Comparison of ENCODE assay signal across 9 cellular contexts in the genomic region with DNA sequence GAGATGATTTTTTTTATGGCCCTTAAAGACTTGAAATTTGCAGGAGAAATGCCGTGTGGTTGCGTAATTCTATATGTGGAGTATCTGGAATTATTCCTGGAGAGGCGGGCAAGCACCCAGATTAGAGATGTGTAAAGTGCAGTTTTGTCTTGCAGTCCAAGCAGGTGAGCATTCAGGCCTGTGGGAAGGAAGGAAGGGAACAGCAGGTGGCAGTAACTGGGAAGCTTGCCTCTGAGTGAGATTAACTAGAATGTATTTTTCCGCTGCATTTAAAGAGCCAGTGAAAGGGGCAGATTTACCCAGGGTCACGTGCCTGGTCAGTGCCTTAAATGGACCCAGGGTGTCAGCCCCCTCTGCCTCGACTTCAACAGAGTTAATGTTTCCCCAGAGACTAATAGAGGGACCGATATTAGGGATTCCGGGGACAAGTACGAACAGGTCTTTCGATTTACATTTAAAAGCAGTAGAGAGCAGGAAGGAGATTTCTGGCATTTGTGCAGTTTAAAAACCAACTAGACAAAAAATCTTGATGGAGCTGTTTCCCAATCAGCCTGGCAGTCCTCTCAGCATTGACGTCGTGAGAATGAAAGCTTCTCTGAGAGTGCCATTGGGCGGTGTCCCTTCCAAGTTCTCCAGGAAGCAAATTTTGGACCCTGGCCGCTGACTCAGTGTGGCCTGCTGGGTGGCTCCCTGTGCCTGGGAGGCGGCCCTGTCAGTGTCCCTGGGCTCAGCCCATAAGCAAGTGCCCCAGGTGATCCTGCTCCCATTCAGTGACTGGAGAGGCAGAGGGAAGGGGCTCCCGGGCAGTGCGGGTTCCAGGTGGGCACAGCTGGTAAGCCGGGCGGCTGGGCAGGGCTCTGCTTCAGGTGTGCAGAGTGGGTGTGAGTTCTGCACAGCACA. TPM values are rescaled to one million over a fixed set of nuclear protein-coding genes. Genes with fewer than 3 reads are reported as not detected.
DNase-seq lines count a peak whose midpoint lies in the region; ATAC-seq, FAIRE-seq and TF ChIP-seq lines count a peak whose summit lies in the region.
"Had no signal": no experiment of that assay in that cellular context is flagged by ENCODE, and none has a peak within 500 bp of the region (broad histone marks: within the 10 kb centered on the region; RNA-seq: fewer than 3 reads in every experiment).

No MANE protein-coding gene starts in this region.

- CTCF ChIA-PET in A673 (lab: Charles Lee), result interaction anchor here (0.7 kb wide), 1 partner anchor 105 kb away, joined by 7 read pairs; no protein-coding TSS in a partner anchor

- peaks cover 5% of the 10 kb centered on the region for H3K36me3 Mint-ChIP-seq in stimulated activated effector memory CD8-positive, alpha-beta T cell treated with anti-CD3 and anti-CD28 coated beads, Interleukin-12 subunit alpha, Interleukin-12 subunit beta, amount 100 ng/mL, for 72 hours

- H2AFZ ChIP-seq in keratinocyte (ENCODE audit: control insufficient read depth, low read length), result peak overlapping the region; percentile 50

- intact Hi-C loops in A673 (cut with micrococcal nuclease; ENCODE audit: unreplicated experiment), result loop anchor here (2.0 to 5.0 kb wide), 2 partner anchors 20 to 47 kb away; no protein-coding TSS in a partner anchor

- TF ChIP-seq CTCF in A673 (conservative IDR thresholded peaks at IDR 0.05; ENCODE audit: low read depth, low read length) (peak; percentile 40), brain microvascular endothelial cell (IDR thresholded peaks at IDR 0.05; ENCODE audit: low read depth, low read length, missing control alignments) (peak; percentile 58), keratinocyte (optimal IDR thresholded peaks at IDR 0.05 in 1 of 3, IDR thresholded peaks at IDR 0.05 in 1 of 3, conservative IDR thresholded peaks at IDR 0.05 in 1 of 3; ENCODE audit: extremely low read depth in 1 of 3, insufficient read depth in 2 of 3, low read length in 3 of 3) (peak; percentile 62 to 71 (median 66))

- H3K4me1 ChIP-seq in A673 (ENCODE audit: insufficient read depth, low read length, poor library complexity, severe bottlenecking), result peaks cover 55% of the 10 kb centered on the region
- peaks cover 25% of the 10 kb centered on the region for H3K4me1 ChIP-seq in keratinocyte (ENCODE audit: control insufficient read depth, extremely low read depth, insufficient read depth, low read length)

- peak overlapping the region; percentile 83 for H3K4me2 ChIP-seq in keratinocyte (ENCODE audit: control insufficient read depth, extremely low read depth, insufficient read depth, low read depth, low read length)

- peak overlapping the region; percentile 47 for H3K9ac ChIP-seq in keratinocyte (ENCODE audit: control insufficient read depth, extremely low read depth, insufficient read depth, low read length)

- peaks cover 4% of the 10 kb centered on the region for H3K9me1 ChIP-seq in keratinocyte (ENCODE audit: control insufficient read depth, extremely low read depth, insufficient read depth, low read length)

- dilution Hi-C loops in keratinocyte (cut with MboI; ENCODE audit: extremely low pct_ligation_motif_present, low sequenced_read_pairs), result no loop called here

- POLR2A ChIA-PET in A673 (lab: Charles Lee; ENCODE audit: low non-redundant PET), result no interaction called here

- peak overlapping the region; percentile 60 for H3K27ac ChIP-seq in A673 (ENCODE audit: low read depth, low read length, poor library complexity, severe bottlenecking)
- no peak overlapping the region for H3K27ac ChIP-seq in brain microvascular endothelial cell
- H3K27ac ChIP-seq in keratinocyte (ENCODE audit: control insufficient read depth, insufficient read depth, low read length), result peak overlapping the region; percentile 37

- no peaks in the 10 kb centered on the region for H3K79me2 ChIP-seq in keratinocyte (ENCODE audit: control insufficient read depth, insufficient read depth, low read length)

- H3K27ac Mint-ChIP-seq in stimulated activated effector memory CD8-positive, alpha-beta T cell treated with anti-CD3 and anti-CD28 coated beads, Interleukin-12 subunit alpha, Interleukin-12 subunit beta, amount 100 ng/mL, for 72 hours, result peak overlapping the region; percentile 32
- H3K27ac Mint-ChIP-seq: activated naive CD8-positive, alpha-beta T cell treated with anti-CD3 and anti-CD28 coated beads, Interleukin-2, amount 10 ng/mL, durations not matched to agents 7 days and 5 days had no signal

- no peaks in the 10 kb centered on the region for H3K9me3 Mint-ChIP-seq in stimulated activated effector memory CD8-positive, alpha-beta T cell treated with anti-CD3 and anti-CD28 coated beads, Interleukin-12 subunit alpha, Interleukin-12 subunit beta, amount 100 ng/mL, for 72 hours
- H3K9me3 Mint-ChIP-seq: activated naive CD8-positive, alpha-beta T cell treated with anti-CD3 and anti-CD28 coated beads, Interleukin-2, amount 10 ng/mL, durations not matched to agents 7 days and 5 days had no signal

- H3K27me3 ChIP-seq in A673 (replicated peaks; ENCODE audit: insufficient read depth, low read depth, low read length, poor library complexity) (no peaks in the 10 kb centered on the region), brain microvascular endothelial cell (replicated peaks) (no peaks in the 10 kb centered on the region), keratinocyte (ENCODE audit: control insufficient read depth, extremely low read depth, insufficient read depth, low read length) (no peaks in the 10 kb centered on the region)

- no peak for ATAC-seq in stimulated activated effector memory CD8-positive, alpha-beta T cell treated with anti-CD3 and anti-CD28 coated beads, Interleukin-12 subunit alpha, Interleukin-12 subunit beta, amount 100 ng/mL, for 72 hours

- H4K20me1 ChIP-seq in keratinocyte (ENCODE audit: control insufficient read depth, extremely low read depth, insufficient read depth, low read length), result no peaks in the 10 kb centered on the region

- no peaks in the 10 kb centered on the region for H3K9me3 ChIP-seq in A673 (ENCODE audit: low read depth, low read length, poor library complexity, severe bottlenecking)
- H3K9me3 ChIP-seq in keratinocyte (ENCODE audit: control insufficient read depth, low read depth, low read length), result no peaks in the 10 kb centered on the region

- in situ Hi-C loops in brain microvascular endothelial cell (cut with HindIII; ENCODE audit: low pct_ligation_motif_present, low sequenced_read_pairs), result no loop called here

- no peak overlapping the region for H3K4me3 Mint-ChIP-seq in stimulated activated effector memory CD8-positive, alpha-beta T cell treated with anti-CD3 and anti-CD28 coated beads, Interleukin-12 subunit alpha, Interleukin-12 subunit beta, amount 100 ng/mL, for 72 hours
- H3K4me3 Mint-ChIP-seq: activated naive CD8-positive, alpha-beta T cell treated with anti-CD3 and anti-CD28 coated beads, Interleukin-2, amount 10 ng/mL, durations not matched to agents 7 days and 5 days had no signal

- DNase-seq in A673 (ENCODE audit: low spot score), result peak; percentile 46
- DNase-seq in HTR-8/SVneo (ENCODE audit: insufficient read length, low spot score), result peak; percentile 33
- DNase-seq in brain microvascular endothelial cell, result no peak
- DNase-seq in keratinocyte (ENCODE audit: low read depth, low spot score), result no peak
- no peak for DNase-seq in stimulated activated effector memory CD8-positive, alpha-beta T cell treated with anti-CD3 and anti-CD28 coated beads, Interleukin-12 subunit alpha, Interleukin-12 subunit beta, amount 100 ng/mL, for 72 hours (ENCODE audit: low spot score in 2 of 2)
- DNase-seq in RPMI8226, result no peak
- no peak for DNase-seq in stimulated activated naive CD4-positive, alpha-beta T cell (lab: John Stamatoyannopoulos, UW)
- DNase-seq in HK-2 (ENCODE audit: unreplicated experiment), result no peak
- DNase-seq: activated naive CD8-positive, alpha-beta T cell treated with anti-CD3 and anti-CD28 coated beads, Interleukin-2, amount 10 ng/mL, durations not matched to agents 7 days and 5 days had no signal

- BruUV-seq in A673 (replicated peaks; lab: Mats Ljungman, UMichigan), result no TSS peak

- FAIRE-seq in HTR-8/SVneo (lab: Jason Lieb, UNC), result no peak
- FAIRE-seq in keratinocyte (lab: Jason Lieb, UNC), result no peak

- H3K36me3 ChIP-seq in A673 (ENCODE audit: insufficient read depth, low read length, poor library complexity, severe bottlenecking) (no peaks in the 10 kb centered on the region), brain microvascular endothelial cell (replicated peaks) (no peaks in the 10 kb centered on the region), keratinocyte (ENCODE audit: control insufficient read depth in 2 of 2, extremely low read depth in 1 of 2, insufficient read depth in 2 of 2, low read length in 2 of 2) (no peaks in the 10 kb centered on the region)

- H3K4me3 ChIP-seq in A673 (ENCODE audit: low read depth, low read length, poor library complexity, severe bottlenecking), result no peak overlapping the region
- H3K4me3 ChIP-seq in brain microvascular endothelial cell (ENCODE audit: low read depth, low read length), result no peak overlapping the region
- H3K4me3 ChIP-seq in keratinocyte (ENCODE audit: control insufficient read depth in 2 of 3, extremely low read depth in 1 of 3, insufficient read depth in 2 of 3, low read depth in 1 of 3, low read length in 3 of 3), result peak overlapping the region; percentile 4 to 55 (median 41)

- peaks cover 37% of the 10 kb centered on the region for H3K4me1 Mint-ChIP-seq in stimulated activated effector memory CD8-positive, alpha-beta T cell treated with anti-CD3 and anti-CD28 coated beads, Interleukin-12 subunit alpha, Interleukin-12 subunit beta, amount 100 ng/mL, for 72 hours

RNA-seq across cellular contexts. Expression of gene KSR1, which starts 38.2 kb away (rescaled TPM):
- total RNA-seq in A673 (2021), result 41.7 and 47.8 TPM in 2 replicates
- 0.97 to 1.8 TPM (median 1.3 TPM) in 3 replicates for polyA plus RNA-seq in keratinocyte
- 3.7 TPM for polyA plus RNA-seq in keratinocyte (2011; ENCODE audit: low read depth)
- polyA plus RNA-seq in keratinocyte (2011; cell fraction: cytosol; rRNA removed), result 0.64 and 0.66 TPM in 2 replicates
- polyA plus RNA-seq in keratinocyte (2011; cell fraction: nucleus; rRNA removed), result 3.4 and 5.1 TPM in 2 replicates
- polyA plus RNA-seq in keratinocyte (2012; ENCODE audit: low replicate concordance), result 1.2 and 1.7 TPM in 2 replicates
- 1.8 to 3.6 TPM (median 2.0 TPM) in 3 replicates for polyA minus RNA-seq in keratinocyte
- polyA minus RNA-seq in keratinocyte (2011; cell fraction: cytosol; rRNA and poly(A)+ RNA removed), result 1.2 TPM
- polyA minus RNA-seq in keratinocyte (2011; cell fraction: nucleus; rRNA and poly(A)+ RNA removed), result 3.6 and 6.8 TPM in 2 replicates

Comparison
In these comparisons a context has a peak if more than half of its experiments do, and no peak if none do; other contexts are left out.
1. DNase-seq: peak in A673 (single experiment) and HTR-8/SVneo (single experiment); none in brain microvascular endothelial cell (single experiment), keratinocyte (single experiment), stimulated activated effector memory CD8-positive, alpha-beta T cell treated with anti-CD3 and anti-CD28 coated beads, Interleukin-12 subunit alpha, Interleukin-12 subunit beta, amount 100 ng/mL, for 72 hours (0 of 2), RPMI8226 (single experiment), stimulated activated naive CD4-positive, alpha-beta T cell (0 of 6) and HK-2 (single experiment).
2. H3K4me3 ChIP-seq: peak in keratinocyte (3 of 3); none in A673 (single experiment) and brain microvascular endothelial cell (single experiment).
3. Peak in every context shown above with its lines, with median percentiles within 50 percentile points of each other: CTCF ChIP-seq.